Comparison of ENCODE assay signal across 1 cellular context in genomic region chr11:19071255-19071654, GRCh38.
TF ChIP-seq lines count a peak whose summit lies in the region.

No MANE protein-coding gene starts in this region.

TF ChIP-seq in HEK293, 187 proteins besides CTCF, POLR2A, EP300 and RAD21 (continued from another document and continues in another):
- no peak for TF ChIP-seq ZBTB11 (tag by site-specific recombination; conservative IDR thresholded peaks at IDR 0.05; ENCODE audit: low read depth)
- TF ChIP-seq ZNF707 (tag by site-specific recombination; IDR thresholded peaks at IDR 0.05), result no peak
- TF ChIP-seq ZNF10 (tag by site-specific recombination; IDR thresholded peaks at IDR 0.05), result no peak
- TF ChIP-seq ZNF692 (tag by site-specific recombination; IDR thresholded peaks at IDR 0.05), result peak; percentile 63
- TF ChIP-seq ZNF302 (tag by site-specific recombination; IDR thresholded peaks at IDR 0.05; ENCODE audit: low read depth), result no peak
- no peak for TF ChIP-seq SCRT1 (tag by site-specific recombination; IDR thresholded peaks at IDR 0.05; ENCODE audit: borderline replicate concordance)
- TF ChIP-seq MYNN (tag by site-specific recombination; IDR thresholded peaks at IDR 0.05; ENCODE audit: borderline replicate concordance), result no peak
- TF ChIP-seq YY2 (tag by site-specific recombination; IDR thresholded peaks at IDR 0.05), result no peak
- no peak for TF ChIP-seq ZNF341 (tag by site-specific recombination; IDR thresholded peaks at IDR 0.05; ENCODE audit: low read depth)
- no peak for TF ChIP-seq ZSCAN23 (tag by site-specific recombination; IDR thresholded peaks at IDR 0.05)
- no peak for TF ChIP-seq ZNF266 (tag by site-specific recombination; IDR thresholded peaks at IDR 0.05; ENCODE audit: low read depth)
- TF ChIP-seq ZFHX2 (tag by site-specific recombination; conservative IDR thresholded peaks at IDR 0.05), result no peak
- TF ChIP-seq ZBTB21 (tag by site-specific recombination; IDR thresholded peaks at IDR 0.05), result 0 out of 2 replicates have a peak, but pooled peaks have one; percentile 58
- TF ChIP-seq ZSCAN18 (tag by site-specific recombination; IDR thresholded peaks at IDR 0.05), result no peak
- TF ChIP-seq ZNF416 (tag by site-specific recombination; IDR thresholded peaks at IDR 0.05), result no peak
- no peak for TF ChIP-seq GLI4 (tag by site-specific recombination; IDR thresholded peaks at IDR 0.05)
- 0 out of 2 replicates have a peak, but pooled peaks have one; percentile 39 for TF ChIP-seq KLF16 (tag by site-specific recombination; IDR thresholded peaks at IDR 0.05)
- TF ChIP-seq ZNF133 (tag by site-specific recombination; IDR thresholded peaks at IDR 0.05), result no peak
- TF ChIP-seq ZNF521 (tag by site-specific recombination; IDR thresholded peaks at IDR 0.05), result no peak
- no peak for TF ChIP-seq OSR2 (tag by site-specific recombination; IDR thresholded peaks at IDR 0.05)
- TF ChIP-seq ZNF146 (tag by site-specific recombination; IDR thresholded peaks at IDR 0.05), result no peak
- no peak for TF ChIP-seq ZNF426 (tag by site-specific recombination; IDR thresholded peaks at IDR 0.05)
- peak; percentile 51; the same call in 1 of the 2 replicates for TF ChIP-seq MZF1 (tag by site-specific recombination; IDR thresholded peaks at IDR 0.05; ENCODE audit: borderline replicate concordance)
- peak; percentile 70 for TF ChIP-seq KLF17 (tag by site-specific recombination; IDR thresholded peaks at IDR 0.05)
- TF ChIP-seq KLF1 (tag by site-specific recombination; IDR thresholded peaks at IDR 0.05), result no peak
- TF ChIP-seq ZNF248 (tag by site-specific recombination; IDR thresholded peaks at IDR 0.05), result no peak
- TF ChIP-seq ZNF529 (tag by site-specific recombination; IDR thresholded peaks at IDR 0.05; ENCODE audit: insufficient replicate concordance), result no peak
- TF ChIP-seq ZNF513 (tag by site-specific recombination; IDR thresholded peaks at IDR 0.05), result no peak
- no peak for TF ChIP-seq ZSCAN30 (tag by site-specific recombination; IDR thresholded peaks at IDR 0.05)
- TF ChIP-seq BCL6B (tag by site-specific recombination; IDR thresholded peaks at IDR 0.05), result no peak
- TF ChIP-seq ZNF132 (tag by site-specific recombination; IDR thresholded peaks at IDR 0.05; ENCODE audit: borderline replicate concordance), result no peak
- TF ChIP-seq ZNF223 (tag by site-specific recombination; IDR thresholded peaks at IDR 0.05), result no peak
- no peak for TF ChIP-seq ZNF174 (tag by site-specific recombination; IDR thresholded peaks at IDR 0.05)
- TF ChIP-seq ZBTB48 (tag by site-specific recombination; IDR thresholded peaks at IDR 0.05), result peak; percentile 77
- no peak for TF ChIP-seq SP2 (tag by site-specific recombination; IDR thresholded peaks at IDR 0.05)
- no peak for TF ChIP-seq ZNF747 (tag by site-specific recombination; IDR thresholded peaks at IDR 0.05)
- no peak for TF ChIP-seq HOXD13 (CRISPR knock-in tag; IDR thresholded peaks at IDR 0.05; ENCODE audit: borderline replicate concordance)
- TF ChIP-seq ZNF140 (tag by site-specific recombination; IDR thresholded peaks at IDR 0.05), result no peak
- TF ChIP-seq GLI2 (tag by site-specific recombination; IDR thresholded peaks at IDR 0.05; ENCODE audit: borderline replicate concordance, low read depth), result no peak
- TF ChIP-seq SP7 (tag by site-specific recombination; IDR thresholded peaks at IDR 0.05), result peak; percentile 65
- no peak for TF ChIP-seq ZNF292 (tag by site-specific recombination; IDR thresholded peaks at IDR 0.05; ENCODE audit: borderline replicate concordance, low read depth)
- TF ChIP-seq ZNF610 (tag by site-specific recombination; IDR thresholded peaks at IDR 0.05; ENCODE audit: borderline replicate concordance), result no peak
- TF ChIP-seq GLIS2 (tag by site-specific recombination; IDR thresholded peaks at IDR 0.05), result no peak
- TF ChIP-seq ZNF514 (tag by site-specific recombination; IDR thresholded peaks at IDR 0.05), result no peak
- peak; percentile 80 for TF ChIP-seq ZNF398 (tag by site-specific recombination; IDR thresholded peaks at IDR 0.05)
- TF ChIP-seq OVOL3 (tag by site-specific recombination; IDR thresholded peaks at IDR 0.05), result no peak
- no peak for TF ChIP-seq REPIN1 (tag by site-specific recombination; IDR thresholded peaks at IDR 0.05; ENCODE audit: low read depth)
- no peak for TF ChIP-seq HOXC10 (CRISPR knock-in tag; IDR thresholded peaks at IDR 0.05)
- no peak for TF ChIP-seq SP3 (tag by site-specific recombination; IDR thresholded peaks at IDR 0.05)
- TF ChIP-seq ZNF26 (tag by site-specific recombination; IDR thresholded peaks at IDR 0.05), result no peak
- TF ChIP-seq WT1 (tag by site-specific recombination; IDR thresholded peaks at IDR 0.05), result no peak
- no peak for TF ChIP-seq FEZF1 (tag by site-specific recombination; IDR thresholded peaks at IDR 0.05)
- no peak for TF ChIP-seq GFI1B (tag by site-specific recombination; IDR thresholded peaks at IDR 0.05)
- TF ChIP-seq ZNF112 (tag by site-specific recombination; IDR thresholded peaks at IDR 0.05), result no peak
- TF ChIP-seq ZNF626 (tag by site-specific recombination; IDR thresholded peaks at IDR 0.05), result no peak
- TF ChIP-seq ZNF670 (tag by site-specific recombination; IDR thresholded peaks at IDR 0.05; ENCODE audit: low read depth), result no peak
- no peak for TF ChIP-seq ZNF560 (tag by site-specific recombination; IDR thresholded peaks at IDR 0.05; ENCODE audit: borderline replicate concordance)
- TF ChIP-seq ZNF37A (tag by site-specific recombination; IDR thresholded peaks at IDR 0.05), result no peak
- no peak for TF ChIP-seq ZNF274 (IDR thresholded peaks at IDR 0.05; ENCODE audit: low read length)
- no peak for TF ChIP-seq ZNF274 (tag by site-specific recombination; IDR thresholded peaks at IDR 0.05; ENCODE audit: borderline replicate concordance)
